Comparison of ENCODE assay signal across 32 cellular contexts in the genomic region with DNA sequence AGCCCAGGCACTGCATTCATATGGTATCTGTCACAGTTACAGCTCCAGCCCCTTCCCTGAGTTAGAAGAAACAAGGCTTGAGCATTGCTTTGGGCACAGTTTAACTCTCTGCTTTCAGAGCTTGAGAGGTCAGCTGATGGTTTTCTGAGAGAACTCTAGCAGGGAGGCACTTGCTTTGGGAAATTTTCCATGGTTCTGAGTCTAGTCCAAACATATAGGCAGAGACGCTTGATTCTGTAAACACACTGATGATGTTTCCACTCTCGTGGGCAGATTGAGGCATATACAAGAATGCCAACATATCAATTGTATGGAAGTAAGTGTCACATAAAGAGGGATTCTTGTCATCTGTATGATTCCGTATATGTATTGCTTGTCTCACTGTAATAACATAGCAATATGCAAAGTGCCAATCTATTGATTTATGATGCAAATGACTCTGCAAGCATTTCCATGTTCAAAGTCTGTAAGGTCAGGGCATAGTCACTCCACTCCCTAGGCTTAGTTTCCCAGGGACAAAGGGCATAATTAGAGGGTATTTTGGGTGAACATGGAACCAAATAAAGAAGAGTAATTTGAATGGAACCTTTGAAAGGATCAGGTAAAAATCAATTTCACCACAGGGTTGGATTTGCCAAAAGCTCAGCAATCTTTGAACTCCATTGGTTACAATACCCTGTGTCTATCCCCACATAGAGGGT.
"Had no signal": no experiment of that assay in that cellular context is flagged by ENCODE, and none has a peak within 500 bp of the region (broad histone marks: within the 10 kb centered on the region; RNA-seq: fewer than 3 reads in every experiment).

No MANE protein-coding gene starts in this region.

- H3K4me3 ChIP-seq: adrenal gland, body of pancreas, cardiac muscle cell, colonic mucosa, esophagus squamous epithelium had no signal

- DNase-seq: activated B cell treated with CpG ODN at 0.5 μM for 24 hours; activated CD4-positive, alpha-beta T cell treated with anti-CD3 and anti-CD28 coated beads for 36 hours; activated CD4-positive, alpha-beta T cell treated with anti-CD3 and anti-CD28 coated beads, Interleukin-2, amount 50 U/mL, for 1 hour; activated CD4-positive, alpha-beta T cell treated with anti-CD3 and anti-CD28 coated beads, Interleukin-2, amount 50 U/mL, for 48 hours; activated CD8-positive, alpha-beta memory T cell treated with anti-CD3 and anti-CD28 coated beads for 24 hours; activated CD8-positive, alpha-beta T cell treated with anti-CD3 and anti-CD28 coated beads for 36 hours; activated effector memory CD4-positive, alpha-beta T cell treated with anti-CD3 and anti-CD28 coated beads, Interleukin-2, amount 50 U/mL, for 16 hours; activated naive CD4-positive, alpha-beta T cell treated with anti-CD3 and anti-CD28 coated beads for 36 hours; activated naive CD8-positive, alpha-beta T cell treated with anti-CD3 and anti-CD28 coated beads for 36 hours; activated naive CD8-positive, alpha-beta T cell treated with anti-CD3 and anti-CD28 coated beads, Interleukin-2, amount 50 U/mL, for 24 hours; activated T-cell treated with anti-CD3 and anti-CD28 coated beads, Interleukin-2, amount 50 U/mL, for 4 hours; adrenal gland; amygdala; aorta; body of pancreas; central memory CD4-positive, alpha-beta T cell; cerebellar nuclear complex; colonic mucosa; effector CD8-positive, alpha-beta T cell; esophagus squamous epithelium; foreskin melanocyte; SW 1271; T-cell; T-helper 9 cell; WERI-Rb-1 had no signal

- H3K9me3 ChIP-seq: adrenal gland, body of pancreas, colonic mucosa, esophagus squamous epithelium had no signal

- H3K36me3 Mint-ChIP-seq: activated naive CD4-positive, alpha-beta T cell treated with anti-CD3 and anti-CD28 coated beads, Interleukin-2, amount 50 U/mL, for 24 hours; activated naive CD8-positive, alpha-beta T cell treated with anti-CD3 and anti-CD28 coated beads for 36 hours; T-cell had no signal

- H3K9me3 Mint-ChIP-seq: activated B cell treated with CpG ODN at 0.5 μM for 24 hours; activated naive CD4-positive, alpha-beta T cell treated with anti-CD3 and anti-CD28 coated beads for 36 hours; activated naive CD8-positive, alpha-beta T cell treated with anti-CD3 and anti-CD28 coated beads for 36 hours had no signal

- H3K27ac Mint-ChIP-seq: activated B cell treated with CpG ODN at 0.5 μM for 24 hours; activated CD4-positive, alpha-beta T cell treated with anti-CD3 and anti-CD28 coated beads for 36 hours; activated CD8-positive, alpha-beta T cell treated with anti-CD3 and anti-CD28 coated beads for 36 hours; activated naive CD4-positive, alpha-beta T cell treated with anti-CD3 and anti-CD28 coated beads for 36 hours; activated naive CD4-positive, alpha-beta T cell treated with anti-CD3 and anti-CD28 coated beads, Interleukin-2, amount 50 U/mL, for 24 hours; activated naive CD8-positive, alpha-beta T cell treated with anti-CD3 and anti-CD28 coated beads for 36 hours; activated naive CD8-positive, alpha-beta T cell treated with anti-CD3 and anti-CD28 coated beads, Interleukin-2, amount 50 U/mL, for 24 hours; activated T-helper 1 cell treated with anti-CD3 and anti-CD28 coated beads, Interleukin-12 subunit alpha, Interleukin-12 subunit beta, Interleukin-2, Interleukin-4 antibody, amounts not matched to agents 30 ng/mL and 10 ng/mL and 1 ng/mL, durations not matched to agents 14 hours and 24 hours and 36 hours; activated T-helper 2 cell treated with anti-CD3 and anti-CD28 coated beads, Interferon-gamma antibody, Interleukin-2, Interleukin-4, amounts not matched to agents 10 μg/mL and 5 μg/mL and 100 μg/mL, durations not matched to agents 14 hours and 24 hours and 36 hours; T-cell; T-helper 1 cell treated with Interleukin-12 subunit alpha and Interleukin-12 subunit beta and Interleukin-4 antibody, amounts not matched to agents 30 μg/mL and 1 μg/mL, for 36 hours had no signal

- H3K4me3 Mint-ChIP-seq: activated B cell treated with CpG ODN at 0.5 μM for 24 hours; activated CD4-positive, alpha-beta T cell treated with anti-CD3 and anti-CD28 coated beads for 36 hours; activated CD8-positive, alpha-beta T cell treated with anti-CD3 and anti-CD28 coated beads for 36 hours; activated naive CD4-positive, alpha-beta T cell treated with anti-CD3 and anti-CD28 coated beads for 36 hours; activated naive CD4-positive, alpha-beta T cell treated with anti-CD3 and anti-CD28 coated beads, Interleukin-2, amount 50 U/mL, for 24 hours; activated naive CD8-positive, alpha-beta T cell treated with anti-CD3 and anti-CD28 coated beads for 36 hours; activated naive CD8-positive, alpha-beta T cell treated with anti-CD3 and anti-CD28 coated beads, Interleukin-2, amount 50 U/mL, for 24 hours; activated T-cell treated with anti-CD3 and anti-CD28 coated beads, Interleukin-2, amount 50 U/mL, for 4 hours; activated T-helper 1 cell treated with anti-CD3 and anti-CD28 coated beads, Interleukin-12 subunit alpha, Interleukin-12 subunit beta, Interleukin-2, Interleukin-4 antibody, amounts not matched to agents 30 ng/mL and 10 ng/mL and 1 ng/mL, durations not matched to agents 14 hours and 24 hours and 36 hours; T-cell; T-helper 1 cell treated with Interleukin-12 subunit alpha and Interleukin-12 subunit beta and Interleukin-4 antibody, amounts not matched to agents 30 μg/mL and 1 μg/mL, for 36 hours had no signal

- H3K27me3 Mint-ChIP-seq: activated CD4-positive, alpha-beta T cell treated with anti-CD3 and anti-CD28 coated beads for 36 hours; activated naive CD8-positive, alpha-beta T cell treated with anti-CD3 and anti-CD28 coated beads for 36 hours; T-cell had no signal

- H3K36me3 ChIP-seq: adrenal gland, cardiac muscle cell, colonic mucosa, esophagus squamous epithelium, WERI-Rb-1 had no signal

- H3K27me3 ChIP-seq: adrenal gland, body of pancreas, cardiac muscle cell, colonic mucosa, esophagus squamous epithelium had no signal

- ATAC-seq: activated CD4-positive, alpha-beta T cell treated with anti-CD3 and anti-CD28 coated beads for 36 hours; activated CD4-positive, CD25-positive, alpha-beta regulatory T cell treated with anti-CD3 and anti-CD28 coated beads, Interleukin-2, amount 50 U/mL, for 24 hours; activated CD8-positive, alpha-beta T cell treated with anti-CD3 and anti-CD28 coated beads for 36 hours; activated naive CD8-positive, alpha-beta T cell treated with anti-CD3 and anti-CD28 coated beads, Interleukin-2, amount 50 U/mL, for 24 hours; activated T-cell treated with anti-CD3 and anti-CD28 coated beads, Interleukin-2, amount 50 U/mL, for 4 hours; body of pancreas; T-cell had no signal

- H3K27ac ChIP-seq: adrenal gland, body of pancreas, cardiac muscle cell, colonic mucosa, epithelial cell of prostate, esophagus squamous epithelium, WERI-Rb-1 had no signal

- H3K4me1 Mint-ChIP-seq: activated B cell treated with CpG ODN at 0.5 μM for 24 hours; activated CD4-positive, alpha-beta T cell treated with anti-CD3 and anti-CD28 coated beads for 36 hours; activated naive CD4-positive, alpha-beta T cell treated with anti-CD3 and anti-CD28 coated beads, Interleukin-2, amount 50 U/mL, for 24 hours; activated naive CD8-positive, alpha-beta T cell treated with anti-CD3 and anti-CD28 coated beads for 36 hours; activated naive CD8-positive, alpha-beta T cell treated with anti-CD3 and anti-CD28 coated beads, Interleukin-2, amount 50 U/mL, for 24 hours; T-cell had no signal
